ENCODE assay signal across 21 cellular contexts in the genomic region with DNA sequence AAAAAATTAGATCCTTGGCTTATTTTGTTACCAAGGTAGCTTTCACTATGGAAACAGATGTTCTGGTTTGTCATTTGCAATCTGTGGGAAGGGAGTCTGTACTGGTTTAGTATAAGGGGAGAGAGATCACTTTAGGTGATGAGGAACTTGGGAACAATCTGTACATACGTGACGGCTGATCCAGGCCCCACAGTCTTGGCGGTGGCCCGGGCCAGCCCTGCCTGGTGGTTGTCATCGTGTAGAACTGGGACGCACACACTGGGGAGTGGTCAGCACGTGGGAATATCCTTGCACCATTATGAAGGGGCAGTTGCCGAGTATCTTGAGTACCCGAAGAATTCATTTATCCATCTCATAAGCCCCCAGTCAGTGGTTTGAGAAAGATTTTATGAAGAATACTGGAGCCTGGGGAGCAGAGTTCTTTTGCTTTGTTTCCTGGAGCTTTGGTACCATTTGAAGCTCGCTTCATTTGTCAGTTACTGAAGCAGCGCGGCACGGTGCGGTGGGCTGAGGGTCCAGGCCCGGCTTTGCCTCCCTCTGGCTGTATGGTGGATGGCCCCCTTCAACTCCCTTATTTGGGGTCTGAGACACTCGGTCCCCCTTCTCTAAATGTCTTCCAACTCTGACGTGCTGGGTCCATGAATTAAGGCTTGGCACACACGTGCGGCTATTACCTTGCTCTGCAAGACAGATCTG. TPM values are rescaled to one million over a fixed set of nuclear protein-coding genes. Genes with fewer than 3 reads are reported as not detected.
DNase-seq lines count a peak whose midpoint lies in the region; ATAC-seq and TF ChIP-seq lines count a peak whose summit lies in the region.
"Had no signal": no experiment of that assay in that cellular context is flagged by ENCODE, and none has a peak within 500 bp of the region (broad histone marks: within the 10 kb centered on the region; RNA-seq: fewer than 3 reads in every experiment).

No MANE protein-coding gene starts in this region.

- in situ Hi-C loops in Panc1 (cut with HindIII; ENCODE audit: low pct_unique_long_range_greater_than_20kb, low sequenced_read_pairs): no loop called here

- POLR2A ChIA-PET in Panc1 (lab: Charles Lee): no interaction called here

- no peak overlapping the region for H3K9ac ChIP-seq in rectal smooth muscle tissue (ENCODE audit: low read length)
- H3K9ac ChIP-seq: BLaER1 had no signal

- WGBS in adipose tissue, 3 donors: 91 to 94% (median 93%) methylated on average over 19 of the region's 19 CpGs
- WGBS in esophagus muscularis mucosa: 85% methylated on average over 19 of the region's 19 CpGs

- no peak for TF ChIP-seq POLR2A in esophagus muscularis mucosa (IDR thresholded peaks at IDR 0.05; ENCODE audit: low read depth)

- ATAC-seq in Panc1 (no peak), GM19452 (IDR thresholded peaks at IDR 0.05; ENCODE audit: unreplicated experiment) (no peak)
- ATAC-seq: GM23338 had no signal

- no peaks in the 10 kb centered on the region for H3K27me3 ChIP-seq in Panc1 (ENCODE audit: control insufficient read depth, insufficient read depth, low read length)
- H3K27me3 ChIP-seq in esophagus muscularis mucosa: no peaks in the 10 kb centered on the region
- H3K27me3 ChIP-seq in rectal smooth muscle tissue (ENCODE audit: control insufficient read depth, insufficient read depth, low read length): no peaks in the 10 kb centered on the region
- H3K27me3 ChIP-seq: BLaER1 had no signal

- H3K9me3 ChIP-seq in Panc1 (ENCODE audit: control insufficient read depth, insufficient read depth, low read depth, low read length) (no peaks in the 10 kb centered on the region), esophagus muscularis mucosa (no peaks in the 10 kb centered on the region)

- no peak for DNase-seq in Panc1 (ENCODE audit: low read depth, low spot score)
- DNase-seq in esophagus muscularis mucosa (ENCODE audit: extremely low spot score): no peak
- no peak for DNase-seq in NCI-H2107 (lab: John Stamatoyannopoulos, UW)
- no peak for DNase-seq in NCI-H1436 (lab: John Stamatoyannopoulos, UW)
- DNase-seq: Caco-2; CD4-positive, alpha-beta memory T cell; HCEC 1CT; NCI-H1105; NCI-H2029 treated with DMSO at 0.1 percent for 48 hours; NCI-H446 treated with DMSO at 0.1 percent for 48 hours; NCI-H526 treated with DMSO at 0.1 percent for 48 hours; RPMI8226; SHP77 had no signal

- BruUV-seq in Panc1 (replicated peaks; lab: Mats Ljungman, UMichigan): no TSS peak

- TF ChIP-seq EP300 in esophagus muscularis mucosa (IDR thresholded peaks at IDR 0.05): no peak

- intact Hi-C loops in Panc1 (cut with micrococcal nuclease; ENCODE audit: unreplicated experiment): no loop called here
- intact Hi-C loops in esophagus muscularis mucosa (cut with DNase I): no loop called here

- TF ChIP-seq CTCF in Panc1 (IDR thresholded peaks at IDR 0.05) (no peak), esophagus muscularis mucosa (IDR thresholded peaks at IDR 0.05) (no peak)

- CTCF ChIA-PET in Panc1 (lab: Charles Lee): no interaction called here

- H3K36me3 ChIP-seq in Panc1 (ENCODE audit: control insufficient read depth, insufficient read depth, low read length) (no peaks in the 10 kb centered on the region; the same call in none of the 2 replicates), esophagus muscularis mucosa (no peaks in the 10 kb centered on the region), rectal smooth muscle tissue (ENCODE audit: control insufficient read depth, insufficient read depth, low read length) (no peaks in the 10 kb centered on the region)

- H3K4me3 ChIP-seq in Panc1 (ENCODE audit: low read depth in 2 of 2, low read length in 2 of 2) (no peak overlapping the region), esophagus muscularis mucosa (no peak overlapping the region), rectal smooth muscle tissue (ENCODE audit: low read length) (no peak overlapping the region)
- H3K4me3 ChIP-seq: BLaER1, GM23338 had no signal

- no peaks in the 10 kb centered on the region for H3K4me1 ChIP-seq in Panc1 (ENCODE audit: control insufficient read depth, insufficient read depth, low read length)
- H3K4me1 ChIP-seq in esophagus muscularis mucosa: peaks cover 0 to 53% (median 31%) of the 10 kb centered on the region in 4 donors
- H3K4me1 ChIP-seq in rectal smooth muscle tissue (ENCODE audit: control insufficient read depth, insufficient read depth, low read length): peaks cover 4% of the 10 kb centered on the region
- H3K4me1 ChIP-seq: BLaER1, Caco-2 had no signal

- peak overlapping the region; percentile 55 for H3K27ac ChIP-seq in Panc1 (ENCODE audit: low read length)
- peak overlapping the region; percentile 35 for H3K27ac ChIP-seq in adipose tissue (ENCODE audit: low read depth, low read length)
- H3K27ac ChIP-seq in esophagus muscularis mucosa (replicated peaks in 1 of 4): peak overlapping the region; percentile 48 to 84 (median 74)
- H3K27ac ChIP-seq in rectal smooth muscle tissue (ENCODE audit: low read depth, low read length): peak overlapping the region; percentile 64
- H3K27ac ChIP-seq: BLaER1 had no signal

RNA-seq across cellular contexts. Expression of a gene that starts 22.8 kb away (rescaled TPM):
- total RNA-seq in Panc1 (2021; ENCODE audit: unreplicated experiment) (not detected), esophagus muscularis mucosa (not detected)
- 0.24 TPM for polyA plus RNA-seq in Panc1 (2012; ENCODE audit: insufficient read length)
- polyA plus RNA-seq in adipose tissue: not detected
- total RNA-seq: Caco-2; CD4-positive, alpha-beta memory T cell; Daoy; GM23338; HT1080 had no signal
- polyA plus RNA-seq: CD4-positive, alpha-beta memory T cell; IgD-negative memory B cell had no signal
